Comparison of ENCODE assay signal across 8 cellular contexts in genomic region chr20:37172836-37173235, GRCh38.
"Had no signal": no experiment of that assay in that cellular context is flagged by ENCODE, and none has a peak within 500 bp of the region (broad histone marks: within the 10 kb centered on the region; RNA-seq: fewer than 3 reads in every experiment).

No MANE protein-coding gene starts in this region.

- FAIRE-seq: G401.6, GM12878, GM12891, GM12892, GM18507, GM19239 had no signal

- ATAC-seq: GM12878 had no signal

- H3K4me3 ChIP-seq: GM12878 had no signal

- DNase-seq: GDM1, GF-D8 had no signal
